Comparison of ENCODE assay signal across 27 cellular contexts in the genomic region with DNA sequence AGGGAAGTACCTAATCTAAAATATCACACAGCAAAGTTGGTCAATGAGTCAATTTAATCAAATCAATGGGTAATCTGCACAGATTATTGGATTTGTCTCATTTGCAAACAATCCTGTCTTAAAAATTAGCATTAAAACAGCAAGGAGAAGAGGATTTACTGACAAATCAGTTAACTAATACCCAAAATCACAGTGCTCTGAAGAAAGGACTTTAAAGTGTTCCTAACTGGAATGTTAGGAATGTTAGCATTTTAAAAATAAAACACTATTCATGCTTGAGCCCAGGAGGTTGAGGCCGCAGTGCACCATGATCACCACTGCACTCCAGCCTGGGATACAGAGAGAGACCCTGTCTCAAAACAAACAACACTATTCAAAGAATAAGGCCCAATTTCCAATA.
DNase-seq lines count a peak whose midpoint lies in the region; ATAC-seq, FAIRE-seq and TF ChIP-seq lines count a peak whose summit lies in the region.
"Had no signal": no experiment of that assay in that cellular context is flagged by ENCODE, and none has a peak within 500 bp of the region (broad histone marks: within the 10 kb centered on the region; RNA-seq: fewer than 3 reads in every experiment).

No MANE protein-coding gene starts in this region.

- H3K27ac ChIP-seq in thyroid gland (peak overlapping the region in 2 of 3 donors; percentile 11 to 36), body of pancreas (peak overlapping the region in 1 of 4 donors; percentile 34)
- H3K27ac ChIP-seq: heart right ventricle, prostate gland, SJSA1, skin epidermis had no signal

- TF ChIP-seq CTCF in thyroid gland (IDR thresholded peaks at IDR 0.05) (peak in 2 of 6 experiments; percentile 27 to 41), body of pancreas (IDR thresholded peaks at IDR 0.05) (no peak)

- DNase-seq in GM12892 (ENCODE audit: insufficient read length): no peak
- DNase-seq in NT2/D1 (ENCODE audit: low read depth, low spot score): peak; percentile 13
- DNase-seq in kidney tubule cell (ENCODE audit: low spot score): peak; percentile 24
- peak; percentile 47 to 55 for DNase-seq in thyroid gland
- DNase-seq in body of pancreas: no peak
- no peak for DNase-seq in stimulated activated naive CD8-positive, alpha-beta T cell treated with anti-CD3 and anti-CD28 coated beads, Interleukin-15, Interleukin-2, amounts not matched to agents 100 U/mL and 50 U/mL, for 24 hours
- DNase-seq: activated CD4-positive, alpha-beta T cell treated with anti-CD3 and anti-CD28 coated beads, Interleukin-2, amount 50 U/mL, for 4 hours; activated CD8-positive, alpha-beta memory T cell treated with anti-CD3 and anti-CD28 coated beads, Interleukin-2, amount 50 U/mL, for 4 hours; amygdala; cortex of kidney; foreskin fibroblast; GOT3; heart right ventricle; KBM-7; left colon; NCI-H1105; NCI-H1930; NCI-H526; stimulated activated CD8-positive, alpha-beta memory T cell treated with anti-CD3 and anti-CD28 coated beads, Interleukin-4, amount 100 ng/mL, for 48 hours; T-helper 1 cell; trophoblast cell had no signal

- WGBS in thyroid gland, 2 donors: 41% methylated on average over 1 of the region's 1 CpG
- WGBS in body of pancreas, 2 donors: 71 to 82% methylated on average over 1 of the region's 1 CpG

- no peak overlapping the region for H3K9ac ChIP-seq in NT2/D1 (ENCODE audit: insufficient read length, low read depth)

- no peak overlapping the region for H3K4me3 ChIP-seq in NT2/D1 (ENCODE audit: insufficient read length, low read depth)
- H3K4me3 ChIP-seq in thyroid gland (replicated peaks in 1 of 3): no peak overlapping the region
- no peak overlapping the region for H3K4me3 ChIP-seq in body of pancreas
- H3K4me3 ChIP-seq: heart right ventricle, prostate gland, SJSA1, skin epidermis had no signal

- H3K9me3 ChIP-seq in NT2/D1 (ENCODE audit: insufficient read depth, low read length): no peaks in the 10 kb centered on the region
- H3K9me3 ChIP-seq in thyroid gland: no peaks in the 10 kb centered on the region
- H3K9me3 ChIP-seq in body of pancreas: no peaks in the 10 kb centered on the region
- H3K9me3 ChIP-seq: heart right ventricle, prostate gland, SJSA1 had no signal

- H3K4me1 ChIP-seq in NT2/D1 (ENCODE audit: insufficient read depth, insufficient read length): no peaks in the 10 kb centered on the region
- peaks cover 15 to 20% of the 10 kb centered on the region in 2 donors for H3K4me1 ChIP-seq in thyroid gland
- H3K4me1 ChIP-seq in body of pancreas: peaks cover 13% of the 10 kb centered on the region
- H3K4me1 ChIP-seq: prostate gland had no signal

- FAIRE-seq in GM12892 (lab: Jason Lieb, UNC): peak; percentile 5
- FAIRE-seq: GM12891 had no signal

- intact Hi-C loops in thyroid gland (cut with DNase I) (no loop called here), body of pancreas (cut with DNase I) (no loop called here)

- H3K36me3 ChIP-seq in NT2/D1 (ENCODE audit: insufficient read depth, insufficient read length, low read length) (no peaks in the 10 kb centered on the region), thyroid gland (no peaks in the 10 kb centered on the region), body of pancreas (replicated peaks in 1 of 2; ENCODE audit: insufficient read depth in 1 of 2, low read depth in 2 of 2) (no peaks in the 10 kb centered on the region)
- H3K36me3 ChIP-seq: heart right ventricle, prostate gland, SJSA1 had no signal

- no peak for ATAC-seq in body of pancreas
- no peak for ATAC-seq in stimulated activated naive CD8-positive, alpha-beta T cell treated with anti-CD3 and anti-CD28 coated beads, Interleukin-15, Interleukin-2, amounts not matched to agents 100 U/mL and 50 U/mL, for 24 hours
- ATAC-seq in HG02588 (IDR thresholded peaks at IDR 0.05; ENCODE audit: unreplicated experiment): no peak
- ATAC-seq: esophagus mucosa, heart right ventricle, left colon had no signal

- H3K27me3 ChIP-seq in NT2/D1 (ENCODE audit: insufficient read depth, insufficient read length) (no peaks in the 10 kb centered on the region), thyroid gland (no peaks in the 10 kb centered on the region), body of pancreas (no peaks in the 10 kb centered on the region)
- H3K27me3 ChIP-seq: heart right ventricle, SJSA1 had no signal

- no peak for TF ChIP-seq POLR2A in GM12892 (IDR thresholded peaks at IDR 0.05; ENCODE audit: low read depth, low read length)
- no peak for TF ChIP-seq POLR2A in thyroid gland (IDR thresholded peaks at IDR 0.05)
- no peak for TF ChIP-seq POLR2A in body of pancreas (IDR thresholded peaks at IDR 0.05)

Comparison
In these comparisons a context has a peak if more than half of its experiments do, and no peak if none do; other contexts are left out.
1. DNase-seq: peak in NT2/D1 (single experiment), kidney tubule cell (single experiment) and thyroid gland (2 of 2); none in GM12892 (single experiment), body of pancreas (0 of 4) and stimulated activated naive CD8-positive, alpha-beta T cell treated with anti-CD3 and anti-CD28 coated beads, Interleukin-15, Interleukin-2, amounts not matched to agents 100 U/mL and 50 U/mL, for 24 hours (single experiment).